24 cellular contexts compared by ENCODE assay signal in genomic region chr12:109234012-109234411, GRCh38.
"Had no signal": no experiment of that assay in that cellular context is flagged by ENCODE, and none has a peak within 500 bp of the region (broad histone marks: within the 10 kb centered on the region; RNA-seq: fewer than 3 reads in every experiment).

No MANE protein-coding gene starts in this region.

- ATAC-seq: esophagus mucosa; left colon; left ventricle myocardium superior; stimulated activated effector memory CD8-positive, alpha-beta T cell treated with anti-CD3 and anti-CD28 coated beads, Interleukin-12 subunit alpha, Interleukin-12 subunit beta, amount 100 ng/mL, for 72 hours; stimulated activated naive CD8-positive, alpha-beta T cell treated with anti-CD3 and anti-CD28 coated beads, Interleukin-15, Interleukin-2, amounts not matched to agents 100 U/mL and 50 U/mL, for 24 hours; upper lobe of right lung had no signal

- DNase-seq: cortex of kidney; effector CD4-positive, alpha-beta T cell; endodermal cell; foreskin fibroblast; glutamatergic neuron; heart right ventricle; hippocampal formation; left colon; left ventricle myocardium superior; natural killer cell; stimulated activated CD4-positive, alpha-beta T cell treated with anti-CD3 and anti-CD28 coated beads, Interleukin-2, amount 100 ng/mL, for 24 hours; stimulated activated CD4-positive, alpha-beta T cell treated with anti-CD3 and anti-CD28 coated beads, Interleukin-4, amount 100 ng/mL, for 24 hours; stimulated activated naive CD8-positive, alpha-beta T cell treated with anti-CD3 and anti-CD28 coated beads, Interleukin-15, Interleukin-2, amounts not matched to agents 100 U/mL and 50 U/mL, for 24 hours; transverse colon; upper lobe of right lung; uterus had no signal

- H3K27ac ChIP-seq: epithelial cell of prostate, heart right ventricle, neutrophil, parathyroid adenoma, right atrium auricular region, sigmoid colon, transverse colon, upper lobe of right lung, uterus had no signal

- H3K4me3 ChIP-seq: heart right ventricle, lung, right atrium auricular region, sigmoid colon, transverse colon, upper lobe of right lung, uterus had no signal

- H3K9me3 ChIP-seq: heart right ventricle, neutrophil, right atrium auricular region, sigmoid colon, transverse colon, upper lobe of right lung, uterus had no signal

- H3K4me1 ChIP-seq: parathyroid adenoma, right atrium auricular region, sigmoid colon, transverse colon, upper lobe of right lung, uterus had no signal

- H3K36me3 ChIP-seq: uterus had no signal

- H3K27me3 ChIP-seq: heart right ventricle, neutrophil, right atrium auricular region, sigmoid colon, transverse colon, upper lobe of right lung, uterus had no signal
